ENCODE assay signal across 29 cellular contexts in genomic region chr19:38163419-38164290, GRCh38.
"Had no signal": no experiment of that assay in that cellular context is flagged by ENCODE, and none has a peak within 500 bp of the region (broad histone marks: within the 10 kb centered on the region; RNA-seq: fewer than 3 reads in every experiment).

No MANE protein-coding gene starts in this region.

- H3K27ac Mint-ChIP-seq: activated naive CD8-positive, alpha-beta T cell treated with anti-CD3 and anti-CD28 coated beads, Interleukin-2, amount 10 ng/mL, durations not matched to agents 7 days and 5 days; T-helper 1 cell treated with Interleukin-12 subunit alpha and Interleukin-12 subunit beta and Interleukin-4 antibody, amounts not matched to agents 30 μg/mL and 1 μg/mL, for 36 hours; WTC11 had no signal

- H3K27me3 ChIP-seq: ascending aorta, body of pancreas, SJSA1 had no signal

- H3K4me1 ChIP-seq: ascending aorta, body of pancreas, SJSA1 had no signal

- H3K4me1 Mint-ChIP-seq: activated naive CD8-positive, alpha-beta T cell treated with anti-CD3 and anti-CD28 coated beads, Interleukin-2, amount 10 ng/mL, durations not matched to agents 7 days and 5 days had no signal

- H3K4me3 ChIP-seq: ascending aorta, body of pancreas, SJSA1 had no signal

- H3K4me3 Mint-ChIP-seq: activated naive CD8-positive, alpha-beta T cell treated with anti-CD3 and anti-CD28 coated beads, Interleukin-2, amount 10 ng/mL, durations not matched to agents 7 days and 5 days; activated T-cell treated with anti-CD3 and anti-CD28 coated beads, Interleukin-2, amount 50 U/mL, for 4 hours; T-helper 1 cell treated with Interleukin-12 subunit alpha and Interleukin-12 subunit beta and Interleukin-4 antibody, amounts not matched to agents 30 μg/mL and 1 μg/mL, for 36 hours; WTC11 had no signal

- H3K27me3 Mint-ChIP-seq: activated naive CD8-positive, alpha-beta T cell treated with anti-CD3 and anti-CD28 coated beads, Interleukin-2, amount 10 ng/mL, durations not matched to agents 7 days and 5 days had no signal

- H3K9me3 Mint-ChIP-seq: activated T-cell treated with anti-CD3 and anti-CD28 coated beads, Interleukin-2, amount 50 U/mL, for 4 hours had no signal

- H3K9me3 ChIP-seq: SJSA1 had no signal

- H3K27ac ChIP-seq: ascending aorta, body of pancreas, SJSA1 had no signal

- DNase-seq: activated CD4-positive, alpha-beta T cell treated with anti-CD3 and anti-CD28 coated beads for 48 hours; activated CD4-positive, alpha-beta T cell treated with anti-CD3 and anti-CD28 coated beads, Interleukin-2, amount 50 U/mL, for 4 hours; activated CD4-positive, CD25-positive, alpha-beta regulatory T cell treated with anti-CD3 and anti-CD28 coated beads, Interleukin-2, amount 50 U/mL, for 72 hours; activated CD8-positive, alpha-beta memory T cell treated with anti-CD3 and anti-CD28 coated beads for 24 hours; activated effector memory CD4-positive, alpha-beta T cell treated with anti-CD3 and anti-CD28 coated beads, Interleukin-2, amount 50 U/mL, for 16 hours; activated naive CD4-positive, alpha-beta T cell treated with Interleukin-2 at 50 U/mL for 16 hours; activated naive CD8-positive, alpha-beta T cell treated with anti-CD3 and anti-CD28 coated beads, Interleukin-2, amount 10 ng/mL, durations not matched to agents 7 days and 5 days; activated T-cell treated with anti-CD3 and anti-CD28 coated beads, Interleukin-2, amount 50 U/mL, for 4 hours; amniotic stem cell; body of pancreas; KG1; NCI-H1048; NCI-H1417; NCI-H1930; NCI-H2171 treated with DMSO at 0.1 percent for 48 hours; NCI-H226; NCI-H510A treated with DMSO at 0.1 percent for 48 hours; NCI-H69; NK-92 treated with Interleukin-12 subunit alpha and Interleukin-12 subunit beta, amount 100 ng/mL, for 24 hours; OCI-M1; SHP77; SW 1271; T-helper 9 cell had no signal

- ATAC-seq: activated T-cell treated with anti-CD3 and anti-CD28 coated beads, Interleukin-2, amount 50 U/mL, for 4 hours; body of pancreas; Panc1; SK-N-SH treated with all-trans-retinoic acid at 6 μM for 48 hours; WTC11 had no signal
